ENCODE assay signal across 13 cellular contexts in the genomic region with DNA sequence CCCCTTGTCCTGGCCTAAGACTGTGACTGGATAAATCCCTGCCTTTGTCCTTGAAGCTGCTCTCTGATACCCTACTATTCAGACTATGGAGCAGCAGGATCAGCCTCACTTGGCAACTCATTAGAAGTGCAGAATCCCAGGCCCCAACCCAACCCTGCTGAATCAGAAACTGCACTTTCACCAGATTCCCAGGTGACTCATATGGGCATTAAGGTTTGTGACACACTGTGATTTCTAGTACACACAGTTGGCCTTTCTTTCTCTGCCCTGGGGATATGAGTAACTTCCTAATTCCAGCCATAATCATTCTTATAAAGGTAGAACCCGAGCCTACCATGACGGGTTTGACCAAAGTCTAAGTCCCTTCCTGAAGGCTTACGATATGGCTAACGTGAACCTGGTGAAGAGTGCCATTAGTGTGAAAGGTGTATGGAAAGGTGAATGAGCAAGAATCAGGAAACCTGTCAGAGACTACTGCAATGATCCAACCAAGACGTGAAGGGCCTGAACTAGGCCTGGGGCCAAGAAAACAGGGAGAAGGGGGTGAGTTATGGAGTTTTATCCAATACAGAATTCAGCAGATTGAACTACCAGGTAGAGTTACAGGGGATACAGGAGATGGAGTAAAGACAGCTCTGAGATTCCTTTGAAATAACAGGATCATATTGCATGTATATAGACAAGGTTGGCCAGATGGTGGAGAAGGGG.
A peak's percentile ranks its signal among the peaks of the same experiment; 100 is the strongest.
DNase-seq lines count a peak whose midpoint lies in the region; ATAC-seq and TF ChIP-seq lines count a peak whose summit lies in the region.
"Had no signal": no experiment of that assay in that cellular context is flagged by ENCODE, and none has a peak within 500 bp of the region (broad histone marks: within the 10 kb centered on the region; RNA-seq: fewer than 3 reads in every experiment).

No MANE protein-coding gene starts in this region.

- CTCF ChIA-PET in AG04449 (lab: Yijun Ruan, JAX) = no interaction called here
- CTCF ChIA-PET in GM10248 (lab: Yijun Ruan, JAX) = no interaction called here

- no peak overlapping the region for H3K27ac ChIP-seq in ascending aorta
- H3K27ac ChIP-seq: KMS-11, thoracic aorta had no signal

- DNase-seq in AG04449 (ENCODE audit: low read depth, low spot score) (peak; percentile 80), HS-5 (ENCODE audit: low read depth) (peak; percentile 78), astrocyte of the hippocampus (ENCODE audit: low read depth, low spot score) (peak; percentile 88), kidney tubule cell (ENCODE audit: low spot score) (peak; percentile 99), ascending aorta (ENCODE audit: low spot score in 2 of 2) (no peak), GM10248 (ENCODE audit: extremely low spot score) (no peak)
- DNase-seq in activated CD4-positive, alpha-beta T cell treated with anti-CD3 and anti-CD28 coated beads for 48 hours = no peak
- DNase-seq: activated CD8-positive, alpha-beta memory T cell treated with anti-CD3 and anti-CD28 coated beads, Interleukin-2, amount 50 U/mL, for 48 hours; NCI-H526 had no signal

- ATAC-seq in HG03139 (IDR thresholded peaks at IDR 0.05; ENCODE audit: unreplicated experiment) = no peak
- ATAC-seq: GM12878 had no signal

- no peaks in the 10 kb centered on the region for H3K4me1 ChIP-seq in ascending aorta

- no peaks in the 10 kb centered on the region for H3K9me3 ChIP-seq in ascending aorta
- H3K9me3 ChIP-seq: thoracic aorta had no signal

- TF ChIP-seq CTCF in AG04449 (IDR thresholded peaks at IDR 0.05; ENCODE audit: insufficient read depth, low read length, missing control alignments) = no peak
- TF ChIP-seq CTCF in ascending aorta (IDR thresholded peaks at IDR 0.05) = no peak
- no peak for TF ChIP-seq CTCF in GM10248 (IDR thresholded peaks at IDR 0.05; ENCODE audit: control extremely low read depth, extremely low read depth, low read depth, missing control alignments)

- no peak overlapping the region for H3K4me3 ChIP-seq in AG04449 (ENCODE audit: low read depth, low read length)
- no peak overlapping the region for H3K4me3 ChIP-seq in ascending aorta
- H3K4me3 ChIP-seq: GM12878, thoracic aorta had no signal

- POLR2A ChIA-PET in AG04449 (lab: Yijun Ruan, JAX) (no interaction called here), GM10248 (lab: Yijun Ruan, JAX) (no interaction called here)

- no peaks in the 10 kb centered on the region for H3K27me3 ChIP-seq in ascending aorta

- no peaks in the 10 kb centered on the region for H3K36me3 ChIP-seq in ascending aorta
- H3K36me3 ChIP-seq: thoracic aorta had no signal

- intact Hi-C loops in ascending aorta (cut with DNase I) = no loop called here

Comparison
In these comparisons a context has a peak if more than half of its experiments do, and no peak if none do; other contexts are left out.
1. DNase-seq: peak in AG04449 (single experiment), HS-5 (single experiment), astrocyte of the hippocampus (single experiment) and kidney tubule cell (single experiment); none in activated CD4-positive, alpha-beta T cell treated with anti-CD3 and anti-CD28 coated beads for 48 hours (single experiment), ascending aorta (0 of 2) and GM10248 (single experiment).